In the genomic region with DNA sequence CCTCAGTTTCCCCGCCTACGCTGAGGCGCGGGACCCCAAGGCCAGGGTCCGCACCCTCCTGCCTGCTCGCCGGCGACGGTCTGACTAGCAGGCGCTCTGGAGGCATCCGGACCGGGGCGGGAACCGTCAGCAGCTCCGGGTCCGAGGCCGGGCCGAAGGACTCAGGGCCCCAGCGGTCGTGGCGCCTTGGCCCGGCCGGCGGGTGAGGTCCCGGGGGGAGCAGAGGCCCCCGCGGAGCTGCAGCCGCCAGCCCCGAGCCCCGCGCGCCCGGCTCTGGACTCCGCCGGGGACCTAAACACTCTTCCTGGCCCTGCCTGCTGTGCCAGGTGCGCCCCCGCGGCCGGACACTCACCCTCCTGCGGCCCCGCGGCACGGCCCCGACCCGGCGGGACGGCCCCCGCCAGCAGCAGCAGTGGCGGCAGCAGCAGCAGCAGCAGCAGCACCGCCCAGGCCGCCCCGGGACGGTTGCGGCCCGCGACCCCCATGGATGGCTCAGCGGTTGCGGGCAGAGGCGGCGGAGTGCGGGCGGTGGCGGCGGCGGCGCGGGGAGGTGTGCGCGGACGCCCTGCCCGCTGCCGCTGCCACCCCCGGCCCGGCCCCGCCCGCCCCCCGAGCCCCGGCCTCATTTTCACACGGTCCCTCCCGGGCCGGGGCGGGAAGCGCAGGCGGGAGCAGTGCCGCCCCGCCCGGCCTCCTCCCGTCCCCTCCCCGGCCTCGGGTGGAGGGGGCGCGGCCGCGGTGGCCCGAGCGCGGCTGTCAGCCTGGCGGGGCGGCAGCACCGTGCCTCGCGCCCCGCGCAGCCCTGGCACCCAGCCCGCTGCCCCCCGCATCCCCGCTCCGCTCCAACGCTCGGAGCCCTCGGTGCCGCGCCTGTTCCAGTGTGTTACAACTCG, we compare ENCODE assay signal across 8 cellular contexts. TPM values are rescaled to one million over a fixed set of nuclear protein-coding genes. Genes with fewer than 3 reads are reported as not detected.
DNase-seq lines count a peak whose midpoint lies in the region; ATAC-seq and TF ChIP-seq lines count a peak whose summit lies in the region.

A gene (minus strand): TSS at position 556 of the 893 bp plus-strand sequence. CDS start 71 bp downstream, at position 485.

- no peak within 1 kb of the TSS for H2BK120ac ChIP-seq in trophoblast cell (ENCODE audit: insufficient read depth, low read length, poor library complexity)

- no peak within 1 kb of the TSS for H2BK5ac ChIP-seq in trophoblast cell (ENCODE audit: low read depth, low read length, poor library complexity)

- no peaks in the 10 kb centered on the region for H3K79me2 ChIP-seq in trophoblast cell (ENCODE audit: control insufficient read depth, insufficient read depth, low read length, poor library complexity)

- no peak within 1 kb of the TSS for H3K27ac ChIP-seq in trophoblast cell (ENCODE audit: low read depth, low read length)
- H3K27ac ChIP-seq in RWPE1 = no peak within 1 kb of the TSS

- H2AK5ac ChIP-seq in trophoblast cell (ENCODE audit: low read length) = no peak within 1 kb of the TSS

- H3K23ac ChIP-seq in trophoblast cell (ENCODE audit: low read length) = no peak within 1 kb of the TSS

- CTCF ChIA-PET in Calu3 (lab: Charles Lee) = interaction anchor here (0.6 kb wide), 1 partner anchor 23 kb away, joined by 6 read pairs; no protein-coding TSS in a partner anchor
- CTCF ChIA-PET in T-cell (lab: Charles Lee) = no interaction called here
- CTCF ChIA-PET in RWPE1 (lab: Yijun Ruan, JAX) = interaction anchor here (1.2 kb wide), 1 partner anchor 77 kb away, joined by 3 read pairs; no protein-coding TSS in a partner anchor

- peaks cover 3 to 8% of the 10 kb centered on the region in 2 experiments for H3K4me1 ChIP-seq in trophoblast cell (ENCODE audit: control insufficient read depth in 1 of 2, insufficient read depth in 2 of 2, low read length in 2 of 2)

- no peak within 1 kb of the TSS for H2BK12ac ChIP-seq in trophoblast cell (ENCODE audit: low read length)

- peak within 1 kb of the TSS; percentile 70 for H3K4me3 ChIP-seq in trophoblast cell (ENCODE audit: low read depth, low read length)

- H3K4me3 Mint-ChIP-seq in Calu3 (ENCODE audit: low read depth, unreplicated experiment) (peak within 1 kb of the TSS; percentile 37), T-cell (peak within 1 kb of the TSS; percentile 55 to 63 (median 55))

- H3K36me3 Mint-ChIP-seq in Calu3 (ENCODE audit: insufficient read depth, unreplicated experiment) = no peaks in the 10 kb centered on the region
- no peaks in the 10 kb centered on the region for H3K36me3 Mint-ChIP-seq in T-cell

- H4K8ac ChIP-seq in trophoblast cell (ENCODE audit: low read depth, low read length) = no peak within 1 kb of the TSS

- H3K18ac ChIP-seq in trophoblast cell (ENCODE audit: low read length) = no peak within 1 kb of the TSS

- BruUV-seq in Calu3 (replicated peaks; lab: Mats Ljungman, UMichigan) = no TSS peak

- TF ChIP-seq CTCF in Calu3 (IDR thresholded peaks at IDR 0.05; ENCODE audit: unreplicated experiment) (no peak), RWPE1 (conservative IDR thresholded peaks at IDR 0.05; ENCODE audit: low read depth) (no peak)

- ATAC-seq in T-cell (replicated peaks in 1 of 4) = peak in 2 of 4 experiments; percentile 35 to 49

- no peak within 1 kb of the TSS for H4K12ac ChIP-seq in trophoblast cell (ENCODE audit: low read depth, low read length)

- H3K9me3 ChIP-seq in trophoblast cell (ENCODE audit: insufficient read depth, low read depth, low read length) = peaks cover 6% of the 10 kb centered on the region

- no CpG with 5 or more reads among the region's 114 CpGs for whole genome bisulfite sequencing in trophoblast cell (ENCODE audit: extremely low coverage, insufficient coverage, insufficient read length)

- H3K4me2 ChIP-seq in trophoblast cell (ENCODE audit: low read length) = peak within 1 kb of the TSS; percentile 90

- H3K4me1 Mint-ChIP-seq in Calu3 (ENCODE audit: low read depth, unreplicated experiment) = no peaks in the 10 kb centered on the region
- peaks cover 10 to 19% (median 13%) of the 10 kb centered on the region in 3 donors for H3K4me1 Mint-ChIP-seq in T-cell

- H3K14ac ChIP-seq in trophoblast cell (ENCODE audit: low read length) = no peak within 1 kb of the TSS

- H3K9ac ChIP-seq in trophoblast cell (ENCODE audit: low read length) = no peak within 1 kb of the TSS

- H2AFZ ChIP-seq in trophoblast cell (ENCODE audit: insufficient read depth, low read length, poor library complexity) = peak within 1 kb of the TSS; percentile 14

- no peaks in the 10 kb centered on the region for H3K9me3 Mint-ChIP-seq in Calu3 (ENCODE audit: low read depth, unreplicated experiment)
- H3K9me3 Mint-ChIP-seq in T-cell = no peaks in the 10 kb centered on the region

- no peaks in the 10 kb centered on the region for H3K79me1 ChIP-seq in trophoblast cell (ENCODE audit: low read length)

- H3K27me3 ChIP-seq in trophoblast cell (ENCODE audit: insufficient read depth, low read length) = peaks cover 38% of the 10 kb centered on the region

- intact Hi-C loops in Calu3 (cut with micrococcal nuclease; ENCODE audit: unreplicated experiment) = no loop called here

- no peak within 1 kb of the TSS for H4K91ac ChIP-seq in trophoblast cell (ENCODE audit: low read depth, low read length)

- POLR2A ChIA-PET in T-cell (lab: Charles Lee) = no interaction called here
- POLR2A ChIA-PET in RWPE1 (lab: Yijun Ruan, JAX; ENCODE audit: low non-redundant PET) = no interaction called here

- no peak within 1 kb of the TSS for H3K27ac Mint-ChIP-seq in Calu3 (ENCODE audit: unreplicated experiment)
- no peak within 1 kb of the TSS for H3K27ac Mint-ChIP-seq in T-cell

- no peaks in the 10 kb centered on the region for H3K36me3 ChIP-seq in trophoblast cell (ENCODE audit: control insufficient read depth in 1 of 2, insufficient read depth in 2 of 2, low read length in 2 of 2)

- DNase-seq in Calu3 = no peak
- DNase-seq in T-cell = no peak
- peak; percentile 15 for DNase-seq in germinal center (ENCODE audit: low spot score)
- no peak for DNase-seq in trophoblast cell
- DNase-seq in NCI-H2029 treated with DMSO at 0.1 percent for 48 hours (lab: John Stamatoyannopoulos, UW) = no peak
- DNase-seq in NCI-H2029 (lab: John Stamatoyannopoulos, UW) = no peak
- DNase-seq in activated CD8-positive, alpha-beta memory T cell treated with anti-CD3 and anti-CD28 coated beads, Interleukin-2, amount 50 U/mL, for 4 hours = no peak
- DNase-seq in RWPE1 (ENCODE audit: low spot score) = no peak

- H3K27me3 Mint-ChIP-seq in Calu3 (ENCODE audit: unreplicated experiment) = peaks cover 91% of the 10 kb centered on the region
- H3K27me3 Mint-ChIP-seq in T-cell = peaks cover 60 to 67% of the 10 kb centered on the region in 2 donors

- no peak within 1 kb of the TSS for H3K4ac ChIP-seq in trophoblast cell (ENCODE audit: low read depth, low read length)

RNA-seq across cellular contexts. Expression of the gene that starts here (rescaled TPM):
- not detected in 2 replicates for total RNA-seq in Calu3 (2022)
- 1 to 10 TPM in 1 of 5 donors, under 1 TPM in 3, not detected in 1; 0.22 to 1.3 (median 0.77) TPM for total RNA-seq in T-cell
- polyA plus RNA-seq in trophoblast cell (2013) = 0.31 and 0.33 TPM in 2 replicates

Comparison
In these comparisons a context has a peak if more than half of its experiments do, and no peak if none do; other contexts are left out.
1. CTCF ChIA-PET loops: an anchor here in Calu3 (0.6 kb wide) and RWPE1 (1.2 kb wide); none called in T-cell.